8 cellular contexts compared by ENCODE assay signal in the genomic region with DNA sequence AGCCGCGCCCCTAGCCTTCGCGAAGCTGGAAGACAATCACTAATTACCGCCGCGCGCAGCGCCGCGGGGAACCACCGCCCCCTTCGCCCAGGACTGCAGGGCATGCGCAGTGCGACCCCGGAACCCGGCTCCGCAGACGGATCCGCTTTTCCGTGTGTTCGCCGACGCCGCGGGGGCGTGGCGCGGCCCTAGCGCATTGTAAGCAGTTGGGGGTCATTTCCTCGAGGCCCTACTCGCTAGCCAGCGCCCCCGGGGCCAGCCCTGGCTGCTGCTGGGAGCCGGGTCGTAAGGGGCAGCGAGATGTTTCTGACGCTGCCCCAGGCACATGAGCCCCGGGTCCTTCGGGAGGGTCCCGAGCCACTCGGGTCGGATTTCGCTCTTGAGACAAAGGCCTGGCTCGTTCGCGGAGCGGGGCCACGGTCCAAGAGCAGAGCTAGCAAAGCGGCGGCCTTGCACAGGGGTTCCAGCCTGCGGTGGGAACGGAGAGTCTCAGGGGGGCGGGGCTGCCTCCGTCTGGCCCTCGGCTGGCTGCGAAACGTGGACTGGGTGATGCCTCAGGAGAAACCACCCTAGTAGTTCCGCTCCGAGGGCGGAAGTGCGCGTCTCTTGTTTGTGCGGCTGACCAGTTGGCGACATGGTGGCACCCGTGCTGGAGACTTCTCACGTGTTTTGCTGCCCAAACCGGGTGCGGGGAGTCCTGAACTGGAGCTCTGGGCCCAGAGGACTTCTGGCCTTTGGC. TPM values are rescaled to one million over a fixed set of nuclear protein-coding genes. Genes with fewer than 3 reads are reported as not detected.
DNase-seq lines count a peak whose midpoint lies in the region; ATAC-seq and TF ChIP-seq lines count a peak whose summit lies in the region.

A gene with protein sequence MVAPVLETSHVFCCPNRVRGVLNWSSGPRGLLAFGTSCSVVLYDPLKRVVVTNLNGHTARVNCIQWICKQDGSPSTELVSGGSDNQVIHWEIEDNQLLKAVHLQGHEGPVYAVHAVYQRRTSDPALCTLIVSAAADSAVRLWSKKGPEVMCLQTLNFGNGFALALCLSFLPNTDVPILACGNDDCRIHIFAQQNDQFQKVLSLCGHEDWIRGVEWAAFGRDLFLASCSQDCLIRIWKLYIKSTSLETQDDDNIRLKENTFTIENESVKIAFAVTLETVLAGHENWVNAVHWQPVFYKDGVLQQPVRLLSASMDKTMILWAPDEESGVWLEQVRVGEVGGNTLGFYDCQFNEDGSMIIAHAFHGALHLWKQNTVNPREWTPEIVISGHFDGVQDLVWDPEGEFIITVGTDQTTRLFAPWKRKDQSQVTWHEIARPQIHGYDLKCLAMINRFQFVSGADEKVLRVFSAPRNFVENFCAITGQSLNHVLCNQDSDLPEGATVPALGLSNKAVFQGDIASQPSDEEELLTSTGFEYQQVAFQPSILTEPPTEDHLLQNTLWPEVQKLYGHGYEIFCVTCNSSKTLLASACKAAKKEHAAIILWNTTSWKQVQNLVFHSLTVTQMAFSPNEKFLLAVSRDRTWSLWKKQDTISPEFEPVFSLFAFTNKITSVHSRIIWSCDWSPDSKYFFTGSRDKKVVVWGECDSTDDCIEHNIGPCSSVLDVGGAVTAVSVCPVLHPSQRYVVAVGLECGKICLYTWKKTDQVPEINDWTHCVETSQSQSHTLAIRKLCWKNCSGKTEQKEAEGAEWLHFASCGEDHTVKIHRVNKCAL (plus strand): TSS at position 600 of the 739 bp plus-strand sequence. CDS start 35 bp downstream, at position 635.
A gene with protein sequence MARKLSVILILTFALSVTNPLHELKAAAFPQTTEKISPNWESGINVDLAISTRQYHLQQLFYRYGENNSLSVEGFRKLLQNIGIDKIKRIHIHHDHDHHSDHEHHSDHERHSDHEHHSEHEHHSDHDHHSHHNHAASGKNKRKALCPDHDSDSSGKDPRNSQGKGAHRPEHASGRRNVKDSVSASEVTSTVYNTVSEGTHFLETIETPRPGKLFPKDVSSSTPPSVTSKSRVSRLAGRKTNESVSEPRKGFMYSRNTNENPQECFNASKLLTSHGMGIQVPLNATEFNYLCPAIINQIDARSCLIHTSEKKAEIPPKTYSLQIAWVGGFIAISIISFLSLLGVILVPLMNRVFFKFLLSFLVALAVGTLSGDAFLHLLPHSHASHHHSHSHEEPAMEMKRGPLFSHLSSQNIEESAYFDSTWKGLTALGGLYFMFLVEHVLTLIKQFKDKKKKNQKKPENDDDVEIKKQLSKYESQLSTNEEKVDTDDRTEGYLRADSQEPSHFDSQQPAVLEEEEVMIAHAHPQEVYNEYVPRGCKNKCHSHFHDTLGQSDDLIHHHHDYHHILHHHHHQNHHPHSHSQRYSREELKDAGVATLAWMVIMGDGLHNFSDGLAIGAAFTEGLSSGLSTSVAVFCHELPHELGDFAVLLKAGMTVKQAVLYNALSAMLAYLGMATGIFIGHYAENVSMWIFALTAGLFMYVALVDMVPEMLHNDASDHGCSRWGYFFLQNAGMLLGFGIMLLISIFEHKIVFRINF (minus strand): TSS at position 41 of the 739 bp plus-strand sequence. CDS start 2,333 bp downstream, outside the sequence.

- no peaks in the 10 kb centered on the region for H3K27me3 ChIP-seq in WERI-Rb-1 (ENCODE audit: insufficient read depth, low read depth, severe bottlenecking)
- no peaks in the 10 kb centered on the region for H3K27me3 ChIP-seq in breast epithelium
- no peaks in the 10 kb centered on the region for H3K27me3 ChIP-seq in skeletal muscle tissue (ENCODE audit: control insufficient read depth in 3 of 3, insufficient read depth in 3 of 3, low read length in 3 of 3)

- ATAC-seq in GM18909 (IDR thresholded peaks at IDR 0.05; ENCODE audit: poor library complexity, unreplicated experiment) = peak; percentile 94
- peak; percentile 89 for ATAC-seq in HG03159 (IDR thresholded peaks at IDR 0.05; ENCODE audit: unreplicated experiment)

- H3K4me1 ChIP-seq in breast epithelium = peaks cover 0 to 9% of the 10 kb centered on the region in 2 donors
- peaks cover 13 to 26% (median 14%) of the 10 kb centered on the region in 3 donors for H3K4me1 ChIP-seq in skeletal muscle tissue (ENCODE audit: control insufficient read depth in 3 of 3, insufficient read depth in 3 of 3, low read length in 3 of 3)

- DNase-seq in AG08395 (ENCODE audit: low spot score) (peak; percentile 99), NCI-H2227 (lab: John Stamatoyannopoulos, UW; ENCODE audit: unreplicated experiment) (peak; percentile 98), WERI-Rb-1 (peak; percentile 95), breast epithelium (ENCODE audit: low spot score in 2 of 2) (peak; percentile 94 to 96)

- TF ChIP-seq CTCF in WERI-Rb-1 (IDR thresholded peaks at IDR 0.05; ENCODE audit: low read depth, low read length) (no peak), breast epithelium (IDR thresholded peaks at IDR 0.05) (no peak)

- intact Hi-C loops in breast epithelium (cut with DNase I; ENCODE audit: low total_unique reads) = loop anchor here (10.0 kb wide), 1 partner anchor 495 kb away; no protein-coding TSS in a partner anchor

- H3K9me3 ChIP-seq in WERI-Rb-1 (ENCODE audit: severe bottlenecking) = no peaks in the 10 kb centered on the region
- H3K9me3 ChIP-seq in breast epithelium = no peaks in the 10 kb centered on the region
- no peaks in the 10 kb centered on the region for H3K9me3 ChIP-seq in iPS-18c (ENCODE audit: control insufficient read depth, insufficient read depth, low read length)
- H3K9me3 ChIP-seq in skeletal muscle tissue (ENCODE audit: control insufficient read depth in 3 of 3, low read length in 3 of 3) = no peaks in the 10 kb centered on the region

- H3K27ac ChIP-seq in WERI-Rb-1 = peak within 1 kb of the TSS; percentile 98
- peak within 1 kb of the TSS; percentile 97 to 98 for H3K27ac ChIP-seq in breast epithelium
- H3K27ac ChIP-seq in skeletal muscle tissue (ENCODE audit: low read depth, low read length) = peak within 1 kb of the TSS; percentile 96

- peaks cover 30% of the 10 kb centered on the region for H3K36me3 ChIP-seq in WERI-Rb-1
- H3K36me3 ChIP-seq in breast epithelium = no peaks in the 10 kb centered on the region
- peaks cover 6 to 11% (median 8%) of the 10 kb centered on the region in 3 donors for H3K36me3 ChIP-seq in skeletal muscle tissue (ENCODE audit: control insufficient read depth in 3 of 3, insufficient read depth in 3 of 3, low read length in 3 of 3)

- peak; percentile 43 for TF ChIP-seq POLR2A in breast epithelium (IDR thresholded peaks at IDR 0.05)

- H3K4me3 ChIP-seq in WERI-Rb-1 (ENCODE audit: low read depth, low read length) = peak within 1 kb of the TSS; percentile 92
- peak within 1 kb of the TSS; percentile 81 to 90 (median 89) for H3K4me3 ChIP-seq in breast epithelium
- H3K4me3 ChIP-seq in iPS-18c (ENCODE audit: insufficient read depth, low read depth, low read length) = peak within 1 kb of the TSS; percentile 95
- peak within 1 kb of the TSS; percentile 97 to 99 (median 99) for H3K4me3 ChIP-seq in skeletal muscle tissue (ENCODE audit: low read length in 3 of 3)

- peak within 1 kb of the TSS; percentile 96 to 100 (median 99) for H3K9ac ChIP-seq in skeletal muscle tissue (ENCODE audit: low read depth in 1 of 3, low read length in 3 of 3)

RNA-seq across cellular contexts. Expression of the first gene that starts in this region (rescaled TPM):
- total RNA-seq in breast epithelium = 100 to 1,000 TPM in 2 of 3 donors, 10 to 100 TPM in 1; 66.9 to 165 (median 139) TPM
- 156 TPM for total RNA-seq in skeletal muscle tissue

RNA-seq across cellular contexts. Expression of the second gene that starts in this region (rescaled TPM):
- total RNA-seq in breast epithelium = 100 to 1,000 TPM in 2 of 3 donors, 10 to 100 TPM in 1; 44.8 to 502 (median 235) TPM
- 35.5 TPM for total RNA-seq in skeletal muscle tissue

Comparison
In these comparisons a context has a peak if more than half of its experiments do, and no peak if none do; other contexts are left out.
1. Peak in every context shown above with its lines: DNase-seq, ATAC-seq, H3K4me3 ChIP-seq and H3K27ac ChIP-seq.